ENCODE assay signal across 1 cellular context in genomic region chr17:2013220-2013993, GRCh38. TPM values are rescaled to one million over a fixed set of nuclear protein-coding genes. Genes with fewer than 3 reads are reported as not detected.
"Had no signal": no experiment of that assay in that cellular context is flagged by ENCODE, and none has a peak within 500 bp of the region (broad histone marks: within the 10 kb centered on the region; RNA-seq: fewer than 3 reads in every experiment).

No MANE protein-coding gene starts in this region.

RNA-seq across cellular contexts. Expression of gene RTN4RL1, which starts 11.7 kb away (rescaled TPM):
- total RNA-seq: activated B cell treated with CpG ODN at 0.5 μM for 24 hours had no signal
